Comparison of ENCODE assay signal across 8 cellular contexts in the genomic region with DNA sequence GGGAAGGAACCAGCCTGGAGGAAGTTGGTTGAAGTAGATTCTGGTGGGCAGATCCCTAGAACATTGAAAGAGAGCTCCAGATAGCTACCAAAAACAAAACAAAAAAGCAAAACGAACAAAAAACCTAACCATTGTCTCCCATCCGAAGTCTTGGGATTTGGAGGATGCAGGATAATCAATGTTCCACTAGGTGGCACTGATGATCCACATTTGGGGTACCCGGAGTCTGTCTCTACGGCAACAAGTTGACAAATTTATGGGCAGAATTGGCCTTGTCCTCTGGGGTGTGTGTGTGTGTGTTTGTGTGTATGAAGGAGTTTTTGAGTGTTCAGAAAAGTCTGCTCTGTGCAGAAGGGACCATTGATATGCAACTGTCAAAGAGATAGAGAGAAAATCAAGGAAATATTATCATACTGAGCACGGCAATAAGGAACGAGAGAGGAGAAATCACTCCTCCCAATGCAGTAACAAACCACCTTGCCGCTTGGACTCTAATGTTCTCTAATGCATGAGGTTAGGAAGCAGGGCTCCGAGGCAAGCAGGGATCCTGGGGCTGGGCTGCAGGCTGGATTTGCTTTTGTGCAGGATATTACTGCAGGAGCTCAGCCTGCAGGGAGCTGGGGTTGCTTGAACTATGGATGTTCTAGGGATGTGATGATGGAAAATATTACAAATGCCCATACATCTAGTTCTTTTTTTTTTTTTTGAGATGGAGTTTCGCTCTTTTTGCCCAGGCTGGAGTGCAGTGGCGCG. TPM values are rescaled to one million over a fixed set of nuclear protein-coding genes. Genes with fewer than 3 reads are reported as not detected.
DNase-seq lines count a peak whose midpoint lies in the region; ATAC-seq lines count a peak whose summit lies in the region.

No MANE protein-coding gene starts in this region.

- ATAC-seq in GM21717 (IDR thresholded peaks at IDR 0.05; ENCODE audit: unreplicated experiment): peak; percentile 70

- DNase-seq in DMS79 treated with DMSO at 0.1 percent for 48 hours (lab: John Stamatoyannopoulos, UW): peak; percentile 28
- DNase-seq in DMS79 (lab: John Stamatoyannopoulos, UW): no peak
- peak; percentile 52 for DNase-seq in MV-4-11 (lab: John Stamatoyannopoulos, UW)
- DNase-seq in T-helper 9 cell: peak; percentile 29
- DNase-seq in cerebellum (ENCODE audit: low spot score): peak; percentile 74
- DNase-seq in kidney tubule cell (ENCODE audit: low spot score): peak; percentile 55
- peak in 2 of 3 donors; percentile 21 to 29 for DNase-seq in stimulated activated CD4-positive, alpha-beta T cell treated with anti-CD3 and anti-CD28 coated beads, TNF-alpha, amount 100 ng/mL, for 48 hours (ENCODE audit: low read depth in 3 of 3)

RNA-seq across cellular contexts. Expression of a gene that starts 59.8 kb away (rescaled TPM):
- 38.5 TPM for total RNA-seq in cerebellum
